Comparison of ENCODE assay signal across 8 cellular contexts in the genomic region with DNA sequence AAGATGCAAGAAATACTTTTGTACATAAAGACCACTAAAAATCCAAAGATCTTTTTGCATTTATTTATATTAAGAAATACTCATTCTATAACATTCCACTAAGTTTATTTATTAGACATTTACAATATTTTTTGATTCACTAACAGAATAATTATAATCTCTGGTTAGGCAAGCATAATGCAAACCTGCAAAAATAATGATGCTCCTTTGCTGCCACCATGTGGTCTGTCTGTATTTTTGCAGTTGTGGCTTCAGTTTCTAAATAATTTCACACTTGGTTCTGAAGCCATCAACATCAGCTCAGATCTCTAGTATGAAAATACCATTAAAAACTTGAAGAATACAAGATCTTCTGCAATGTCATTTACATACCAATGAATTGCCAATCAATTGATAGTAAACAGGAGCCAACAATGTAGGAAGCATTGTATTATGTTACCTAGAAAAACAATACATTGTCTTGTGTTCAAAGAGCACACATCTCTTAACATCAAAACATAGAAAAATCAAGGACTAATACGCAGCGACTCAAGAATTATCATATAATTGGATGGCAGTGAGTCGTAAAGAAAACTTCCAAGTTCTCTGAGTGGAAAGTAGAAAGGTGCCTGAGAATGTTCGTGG. TPM values are rescaled to one million over a fixed set of nuclear protein-coding genes. Genes with fewer than 3 reads are reported as not detected.
DNase-seq lines count a peak whose midpoint lies in the region; ATAC-seq and TF ChIP-seq lines count a peak whose summit lies in the region.
"Had no signal": no experiment of that assay in that cellular context is flagged by ENCODE, and none has a peak within 500 bp of the region (broad histone marks: within the 10 kb centered on the region; RNA-seq: fewer than 3 reads in every experiment).

No MANE protein-coding gene starts in this region.

- H3K9me3 ChIP-seq in SJCRH30 (replicated peaks), result no peaks in the 10 kb centered on the region

- H3K27ac ChIP-seq in SJCRH30, result no peak overlapping the region

- no peaks in the 10 kb centered on the region for H3K9me3 Mint-ChIP-seq in MCF 10A (ENCODE audit: unreplicated experiment)
- H3K9me3 Mint-ChIP-seq: central memory CD8-positive, alpha-beta T cell had no signal

- peak; percentile 84 for ATAC-seq in GM21381 (IDR thresholded peaks at IDR 0.05; ENCODE audit: unreplicated experiment)

- H3K36me3 Mint-ChIP-seq in MCF 10A (ENCODE audit: insufficient read depth, unreplicated experiment), result no peaks in the 10 kb centered on the region

- peaks cover 17% of the 10 kb centered on the region for H3K4me1 Mint-ChIP-seq in MCF 10A (ENCODE audit: insufficient read depth, unreplicated experiment)
- H3K4me1 Mint-ChIP-seq: central memory CD8-positive, alpha-beta T cell had no signal

- peak; percentile 1 for DNase-seq in GDM1 (lab: John Stamatoyannopoulos, UW)
- peak; percentile 9 for DNase-seq in HuH-7 (ENCODE audit: low spot score)
- peak; percentile 61 to 92 for DNase-seq in SJCRH30
- peak; percentile 61 for DNase-seq in MCF 10A (ENCODE audit: unreplicated experiment)
- DNase-seq in left kidney (ENCODE audit: low read depth, low spot score), result peak; percentile 67
- DNase-seq in stimulated activated CD4-positive, alpha-beta T cell treated with anti-CD3 and anti-CD28 coated beads, TNF-alpha, amount 100 ng/mL, for 1 hour (ENCODE audit: low read depth in 3 of 3, low spot score in 1 of 3), result peak in 2 of 3 donors; percentile 2 to 6

- TF ChIP-seq CTCF in MCF 10A (IDR thresholded peaks at IDR 0.05; ENCODE audit: unreplicated experiment), result peak; percentile 77

- intact Hi-C loops in MCF 10A (cut with micrococcal nuclease), result loop anchor here (1.0 to 5.0 kb wide), 9 partner anchors 66 to 1831 kb away; no protein-coding TSS in a partner anchor

- CTCF ChIA-PET in MCF 10A (lab: Yijun Ruan, JAX), result interaction anchor here (0.6 to 2.0 kb wide), 31 partner anchors 9 to 1215 kb away, joined by 3 to 22 read pairs (median 4); no protein-coding TSS in a partner anchor

- no TSS peak for BruUV-seq in MCF 10A (replicated peaks; lab: Mats Ljungman, UMichigan)

- no peaks in the 10 kb centered on the region for H3K27me3 ChIP-seq in SJCRH30

- no peaks in the 10 kb centered on the region for H3K27me3 Mint-ChIP-seq in MCF 10A (ENCODE audit: insufficient read depth, unreplicated experiment)
- H3K27me3 Mint-ChIP-seq: central memory CD8-positive, alpha-beta T cell had no signal

- no peaks in the 10 kb centered on the region for H3K36me3 ChIP-seq in SJCRH30

- H3K4me3 ChIP-seq in SJCRH30, result no peak overlapping the region

- H3K27ac Mint-ChIP-seq in MCF 10A (ENCODE audit: low read depth, unreplicated experiment), result peak overlapping the region; percentile 29

- POLR2A ChIA-PET in MCF 10A (lab: Yijun Ruan, JAX), result interaction anchor here (0.7 to 1.6 kb wide), 14 partner anchors 11 to 430 kb away, joined by 3 to 6 read pairs (median 4); partner anchors contain the start of gene WDR75

- peak overlapping the region; percentile 43 for H3K4me3 Mint-ChIP-seq in MCF 10A (ENCODE audit: unreplicated experiment)
- H3K4me3 Mint-ChIP-seq: central memory CD8-positive, alpha-beta T cell had no signal

- H3K4me1 ChIP-seq in SJCRH30, result peaks cover 17% of the 10 kb centered on the region

RNA-seq across cellular contexts. Expression of gene WDR75, which starts 28.8 kb away (rescaled TPM):
- 257 and 288 TPM in 2 replicates for total RNA-seq in SJCRH30 (2014; rRNA removed; shearing (Covaris generic))
- 50.3 and 52.5 TPM in 2 replicates for total RNA-seq in MCF 10A (2022)

Comparison
In these comparisons a context has a peak if more than half of its experiments do, and no peak if none do; other contexts are left out.
1. DNase-seq: peak in every context shown above with its lines; median percentile 76 in SJCRH30; 67 in left kidney; 61 in MCF 10A; 9 in HuH-7; 4 in stimulated activated CD4-positive, alpha-beta T cell treated with anti-CD3 and anti-CD28 coated beads, TNF-alpha, amount 100 ng/mL, for 1 hour; 1 in GDM1.